ENCODE assay signal across 17 cellular contexts in the genomic region with DNA sequence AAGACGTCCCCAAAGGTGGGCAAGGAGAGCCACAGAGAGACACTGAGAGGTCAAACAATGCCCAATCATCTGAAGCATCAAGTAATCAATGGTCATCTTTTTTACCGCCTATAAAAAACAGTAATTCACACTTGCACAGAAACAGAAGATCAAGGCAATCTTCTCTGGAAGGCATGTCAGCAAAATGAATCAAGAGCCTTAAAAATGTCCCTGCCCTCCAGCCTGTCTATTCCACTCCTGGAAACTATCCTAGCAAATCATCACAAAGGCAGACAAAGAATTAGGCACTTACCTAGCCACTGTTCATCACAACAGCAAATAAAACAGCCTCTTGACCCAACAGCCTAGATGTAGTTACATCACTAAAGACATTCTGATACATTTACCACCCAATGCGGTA. TPM values are rescaled to one million over a fixed set of nuclear protein-coding genes. Genes with fewer than 3 reads are reported as not detected.
A peak's percentile ranks its signal among the peaks of the same experiment; 100 is the strongest.
DNase-seq lines count a peak whose midpoint lies in the region; ATAC-seq and TF ChIP-seq lines count a peak whose summit lies in the region.
"Had no signal": no experiment of that assay in that cellular context is flagged by ENCODE, and none has a peak within 500 bp of the region (broad histone marks: within the 10 kb centered on the region; RNA-seq: fewer than 3 reads in every experiment).

No MANE protein-coding gene starts in this region.

- CTCF ChIA-PET in OCI-LY7 (lab: Charles Lee; ENCODE audit: unreplicated experiment), result no interaction called here

- DNase-seq in activated T-cell treated with anti-CD3 and anti-CD28 coated beads, Interleukin-2, amount 50 U/mL, for 72 hours, result no peak
- no peak for DNase-seq in activated T-cell treated with anti-CD3 and anti-CD28 coated beads, Interleukin-2, amount 50 U/mL, for 1 hour
- DNase-seq in OCI-LY7 (ENCODE audit: low spot score) (no peak), dorsolateral prefrontal cortex (no peak), COLO829 (ENCODE audit: low spot score) (no peak), COR-L47 (lab: John Stamatoyannopoulos, UW) (no peak)
- no peak for DNase-seq in activated CD4-positive, alpha-beta T cell treated with anti-CD3 and anti-CD28 coated beads, Interleukin-2, amount 50 U/mL, for 4 hours
- DNase-seq: dermis blood vessel endothelial cell; GOT3; hypothalamus; NCI-H446 treated with DMSO at 0.1 percent for 48 hours; OCI-M1; stimulated activated naive CD8-positive, alpha-beta T cell treated with anti-CD3 and anti-CD28 coated beads, Interleukin-15, Interleukin-2, amounts not matched to agents 100 U/mL and 50 U/mL, for 24 hours; WERI-Rb-1 had no signal

- ATAC-seq in activated T-cell treated with anti-CD3 and anti-CD28 coated beads, Interleukin-2, amount 50 U/mL, for 72 hours (replicated peaks in 1 of 2), result no peak
- ATAC-seq in stimulated activated memory B cell treated with anti-CD40 and anti-IgM and Interleukin-4, amounts not matched to agents 10 μg/mL and 1 μg/mL and 100 μg/mL, for 72 hours, result no peak
- ATAC-seq: stimulated activated naive CD8-positive, alpha-beta T cell treated with anti-CD3 and anti-CD28 coated beads, Interleukin-15, Interleukin-2, amounts not matched to agents 100 U/mL and 50 U/mL, for 24 hours had no signal

- no peaks in the 10 kb centered on the region; the same call in 1 of the 2 replicates for H3K79me2 ChIP-seq in OCI-LY7 (ENCODE audit: insufficient read depth, low read depth, low read length)

- H3K27me3 ChIP-seq in dorsolateral prefrontal cortex, result no peaks in the 10 kb centered on the region
- H3K27me3 ChIP-seq: ascending aorta had no signal

- peak overlapping the region; percentile 92 for H3K27ac Mint-ChIP-seq in activated T-cell treated with anti-CD3 and anti-CD28 coated beads, Interleukin-2, amount 50 U/mL, for 72 hours
- H3K27ac Mint-ChIP-seq in stimulated activated memory B cell treated with anti-CD40 and anti-IgM and Interleukin-4, amounts not matched to agents 10 μg/mL and 1 μg/mL and 100 μg/mL, for 72 hours, result peak overlapping the region; percentile 100

- H3K27me3 Mint-ChIP-seq in activated T-cell treated with anti-CD3 and anti-CD28 coated beads, Interleukin-2, amount 50 U/mL, for 72 hours (ENCODE audit: low read depth), result no peaks in the 10 kb centered on the region
- H3K27me3 Mint-ChIP-seq in stimulated activated memory B cell treated with anti-CD40 and anti-IgM and Interleukin-4, amounts not matched to agents 10 μg/mL and 1 μg/mL and 100 μg/mL, for 72 hours, result no peaks in the 10 kb centered on the region

- POLR2A ChIA-PET in OCI-LY7 (lab: Charles Lee), result no interaction called here

- no peak overlapping the region for H3K4me2 ChIP-seq in OCI-LY7 (ENCODE audit: low read length)

- H3K4me3 ChIP-seq in OCI-LY7 (ENCODE audit: low read depth, low read length, poor library complexity, severe bottlenecking) (no peak overlapping the region), dorsolateral prefrontal cortex (no peak overlapping the region)
- H3K4me3 ChIP-seq: ascending aorta had no signal

- H3K9me3 ChIP-seq in OCI-LY7 (ENCODE audit: low read length), result no peaks in the 10 kb centered on the region
- H3K9me3 ChIP-seq: ascending aorta had no signal

- H3K4me1 ChIP-seq in OCI-LY7 (ENCODE audit: insufficient read depth, low read length, poor library complexity, severe bottlenecking), result peaks cover 39% of the 10 kb centered on the region

- no peaks in the 10 kb centered on the region for H4K20me1 ChIP-seq in OCI-LY7 (ENCODE audit: insufficient read depth, low read length)

- H3K27ac ChIP-seq in OCI-LY7 (ENCODE audit: low read depth, low read length, poor library complexity, severe bottlenecking) (no peak overlapping the region), dorsolateral prefrontal cortex (peak overlapping the region in 58 of 59 donors; percentile 53 to 100 (median 97))
- H3K27ac ChIP-seq: ascending aorta, WERI-Rb-1 had no signal

- peaks cover 88% of the 10 kb centered on the region for H3K36me3 ChIP-seq in OCI-LY7 (ENCODE audit: insufficient read depth, low read length)

- TF ChIP-seq CTCF in OCI-LY7 (conservative IDR thresholded peaks at IDR 0.05; ENCODE audit: low read length) (no peak), dorsolateral prefrontal cortex (IDR thresholded peaks at IDR 0.05 in 54 of 56, conservative IDR thresholded peaks at IDR 0.05 in 2 of 56; ENCODE audit: low read depth in 1 of 56, partially characterized antibody in 56 of 56) (no peak)

- no peak overlapping the region for H2AFZ ChIP-seq in OCI-LY7 (ENCODE audit: low read length)

- intact Hi-C loops in OCI-LY7 (cut with micrococcal nuclease; ENCODE audit: unreplicated experiment), result no loop called here
- intact Hi-C loops in dorsolateral prefrontal cortex (cut with DNase I), result no loop called here

- H3K4me3 Mint-ChIP-seq in activated T-cell treated with anti-CD3 and anti-CD28 coated beads, Interleukin-2, amount 50 U/mL, for 72 hours, result peak overlapping the region; percentile 80 to 87
- H3K4me3 Mint-ChIP-seq in stimulated activated memory B cell treated with anti-CD40 and anti-IgM and Interleukin-4, amounts not matched to agents 10 μg/mL and 1 μg/mL and 100 μg/mL, for 72 hours, result no peak overlapping the region
- H3K4me3 Mint-ChIP-seq: nephron had no signal

- no peaks in the 10 kb centered on the region for H3K9me3 Mint-ChIP-seq in activated T-cell treated with anti-CD3 and anti-CD28 coated beads, Interleukin-2, amount 50 U/mL, for 72 hours
- no peaks in the 10 kb centered on the region for H3K9me3 Mint-ChIP-seq in stimulated activated memory B cell treated with anti-CD40 and anti-IgM and Interleukin-4, amounts not matched to agents 10 μg/mL and 1 μg/mL and 100 μg/mL, for 72 hours
- H3K9me3 Mint-ChIP-seq: nephron had no signal

- BruUV-seq in OCI-LY7 (replicated peaks; lab: Mats Ljungman, UMichigan), result TSS peak; percentile 40

- no peaks in the 10 kb centered on the region for H3K9me2 ChIP-seq in OCI-LY7 (ENCODE audit: insufficient read depth, low read length)

- H3K4me1 Mint-ChIP-seq in activated T-cell treated with anti-CD3 and anti-CD28 coated beads, Interleukin-2, amount 50 U/mL, for 72 hours (ENCODE audit: low read depth), result peaks cover 91% of the 10 kb centered on the region
- H3K4me1 Mint-ChIP-seq in stimulated activated memory B cell treated with anti-CD40 and anti-IgM and Interleukin-4, amounts not matched to agents 10 μg/mL and 1 μg/mL and 100 μg/mL, for 72 hours, result peaks cover 84% of the 10 kb centered on the region

- peaks cover 10 to 17% of the 10 kb centered on the region in 2 donors for H3K36me3 Mint-ChIP-seq in activated T-cell treated with anti-CD3 and anti-CD28 coated beads, Interleukin-2, amount 50 U/mL, for 72 hours (ENCODE audit: insufficient read depth in 2 of 2)
- H3K36me3 Mint-ChIP-seq in stimulated activated memory B cell treated with anti-CD40 and anti-IgM and Interleukin-4, amounts not matched to agents 10 μg/mL and 1 μg/mL and 100 μg/mL, for 72 hours, result peaks cover 40% of the 10 kb centered on the region

RNA-seq across cellular contexts. Expression of a gene that starts 48.9 kb away (rescaled TPM):
- total RNA-seq in activated T-cell treated with anti-CD3 and anti-CD28 coated beads, Interleukin-2, amount 50 U/mL, for 72 hours, result 10 to 100 TPM; 30.0 to 37.7 TPM
- 37.6 and 56.6 TPM in 2 replicates for total RNA-seq in OCI-LY7 (2014; rRNA removed; shearing (Covaris generic))
- total RNA-seq in OCI-LY7 (2022), result 50.5 and 58.5 TPM in 2 replicates
- total RNA-seq in dorsolateral prefrontal cortex, result 100 to 1,000 TPM in 2 of 120 experiments, 10 to 100 TPM in 118; 30.6 to 142 (median 58.2) TPM
